In genomic region chr1:51330331-51331201, GRCh38 we compare ENCODE assay signal across 8 cellular contexts. TPM values are rescaled to one million over a fixed set of nuclear protein-coding genes. Genes with fewer than 3 reads are reported as not detected.
A peak's percentile ranks its signal among the peaks of the same experiment; 100 is the strongest.
DNase-seq lines count a peak whose midpoint lies in the region; ATAC-seq, FAIRE-seq and TF ChIP-seq lines count a peak whose summit lies in the region.

TTC39A (minus strand) TSS chr1:51330562; CDS start chr1:51330477, 85 bp downstream.

- peaks cover 3% of the 10 kb centered on the region for H3K36me3 Mint-ChIP-seq in activated naive CD8-positive, alpha-beta T cell treated with anti-CD3 and anti-CD28 coated beads for 36 hours

- intact Hi-C loops in spleen (cut with DNase I; ENCODE audit: low total_unique reads) = no loop called here

- ATAC-seq in A549 (peak; percentile 14 to 36; a peak in 2 of 6 replicates), GM18909 (IDR thresholded peaks at IDR 0.05; ENCODE audit: poor library complexity, unreplicated experiment) (peak; percentile 39)

- H3K4me3 ChIP-seq in A549 (peak within 1 kb of the TSS; percentile 67), iPS-11a (ENCODE audit: low read depth, low read length) (peak within 1 kb of the TSS; percentile 43), spleen (peak within 1 kb of the TSS in 6 of 8 donors; percentile 16 to 69 (median 24))

- CTCF ChIA-PET in A549 (lab: Yijun Ruan, JAX) = interaction anchor here (0.7 kb wide), 1 partner anchor 34 kb away, joined by 3 read pairs; no protein-coding TSS in a partner anchor

- no peak for TF ChIP-seq EP300 in A549 (IDR thresholded peaks at IDR 0.05)

- no peak for FAIRE-seq in A549 (lab: Jason Lieb, UNC)

- H3K27me3 ChIP-seq in spleen (replicated peaks in 1 of 7) = peaks cover 0 to 49% (median 16%) of the 10 kb centered on the region in 7 donors

- H3K9me3 ChIP-seq in A549 (no peaks in the 10 kb centered on the region), spleen (no peaks in the 10 kb centered on the region)

- H3K36me3 ChIP-seq in spleen = no peaks in the 10 kb centered on the region

- no peak for TF ChIP-seq CTCF in A549 (IDR thresholded peaks at IDR 0.05)
- no peak for TF ChIP-seq CTCF in spleen (IDR thresholded peaks at IDR 0.05 in 8 of 11, conservative IDR thresholded peaks at IDR 0.05 in 3 of 11)

- TF ChIP-seq RAD21 in A549 (conservative IDR thresholded peaks at IDR 0.05 in 1 of 2, IDR thresholded peaks at IDR 0.05 in 1 of 2) = no peak

- POLR2A ChIA-PET in A549 (lab: Yijun Ruan, JAX) = no interaction called here

- no peaks in the 10 kb centered on the region for H3K9me3 Mint-ChIP-seq in activated naive CD8-positive, alpha-beta T cell treated with anti-CD3 and anti-CD28 coated beads for 36 hours

- 21% methylated on average over 13 of the region's 87 CpGs for WGBS in A549 (ENCODE audit: missing lambda C conversion rate)
- 3 to 9% (median 5%) methylated on average over 36 to 87 of the region's 87 CpGs for WGBS in spleen, 5 donors

- peak within 1 kb of the TSS; percentile 92 for H3K4me2 ChIP-seq in A549

- H3K4me1 ChIP-seq in A549 (peaks cover 13% of the 10 kb centered on the region), spleen (peaks cover 0 to 20% (median 8%) of the 10 kb centered on the region in 6 donors)

- peak within 1 kb of the TSS; percentile 74 for H3K4me3 Mint-ChIP-seq in activated naive CD8-positive, alpha-beta T cell treated with anti-CD3 and anti-CD28 coated beads for 36 hours

- TF ChIP-seq POLR2A in A549 (IDR thresholded peaks at IDR 0.05; ENCODE audit: low read length) = no peak
- no peak for TF ChIP-seq POLR2A in spleen (IDR thresholded peaks at IDR 0.05)

- peaks cover 34% of the 10 kb centered on the region for H3K27me3 Mint-ChIP-seq in activated naive CD8-positive, alpha-beta T cell treated with anti-CD3 and anti-CD28 coated beads for 36 hours

- H3K27ac Mint-ChIP-seq in activated naive CD8-positive, alpha-beta T cell treated with anti-CD3 and anti-CD28 coated beads for 36 hours = no peak within 1 kb of the TSS

- H3K27ac ChIP-seq in A549 = peak within 1 kb of the TSS; percentile 81 to 92
- H3K27ac ChIP-seq in spleen = no peak within 1 kb of the TSS

- peaks cover 12% of the 10 kb centered on the region for H3K4me1 Mint-ChIP-seq in activated naive CD8-positive, alpha-beta T cell treated with anti-CD3 and anti-CD28 coated beads for 36 hours

- DNase-seq in A549 (ENCODE audit: low read depth in 1 of 2, low spot score in 1 of 2) (no peak), spleen (no peak), OCI-M1 (lab: John Stamatoyannopoulos, UW) (no peak), NCI-H187 (lab: John Stamatoyannopoulos, UW) (no peak)
- DNase-seq in activated naive CD8-positive, alpha-beta T cell treated with anti-CD3 and anti-CD28 coated beads for 36 hours = no peak
- DNase-seq in effector CD4-positive, alpha-beta T cell = no peak

TF ChIP-seq in A549, 52 proteins besides CTCF, POLR2A, EP300 and RAD21:
- TF ChIP-seq PBX3 (IDR thresholded peaks at IDR 0.05) (no peak), NR3C1 (IDR thresholded peaks at IDR 0.05) (no peak), CBX2 (IDR thresholded peaks at IDR 0.05; ENCODE audit: borderline replicate concordance, low read depth) (no peak), RFX5 (IDR thresholded peaks at IDR 0.05) (no peak), TP53 (CRISPR knock-in tag; IDR thresholded peaks at IDR 0.05) (no peak), RCOR1 (IDR thresholded peaks at IDR 0.05; ENCODE audit: low read depth, low read length) (no peak), BHLHE40 (IDR thresholded peaks at IDR 0.05; ENCODE audit: low read depth, low read length) (no peak), KDM1A (IDR thresholded peaks at IDR 0.05; ENCODE audit: low read depth) (no peak), ATOH8 (CRISPR knock-in tag; IDR thresholded peaks at IDR 0.05; ENCODE audit: low read depth) (no peak), FOXS1 (CRISPR knock-in tag; IDR thresholded peaks at IDR 0.05) (no peak), JUNB (IDR thresholded peaks at IDR 0.05) (no peak), MYC (IDR thresholded peaks at IDR 0.05; ENCODE audit: borderline replicate concordance, low read length) (no peak), CEBPB (IDR thresholded peaks at IDR 0.05) (no peak), RARB (CRISPR knock-in tag; IDR thresholded peaks at IDR 0.05) (no peak)

RNA-seq across cellular contexts. Expression of gene TTC39A, which starts in this region (rescaled TPM):
- 6.2 TPM in 2 replicates for polyA plus RNA-seq in A549 (2011; rRNA removed)
- 1.6 and 2.0 TPM in 2 replicates for polyA plus RNA-seq in A549 (2012; cell fraction: cytosol; rRNA removed)
- 1.4 and 1.7 TPM in 2 replicates for polyA plus RNA-seq in A549 (2012; cell fraction: nucleus; rRNA removed)
- polyA plus RNA-seq in A549 (2017; fragmentation: RNase III; extraction: RNeasy Plus Mini Kit Qiagen cat#74134 plus additional on column Dnase treatment) = 1.4 to 2.0 TPM (median 1.7 TPM) in 3 replicates
- 9.5 and 11.5 TPM in 2 replicates for polyA minus RNA-seq in A549 (2011; rRNA and poly(A)+ RNA removed)
- total RNA-seq in activated naive CD8-positive, alpha-beta T cell treated with anti-CD3 and anti-CD28 coated beads for 36 hours = not detected
- total RNA-seq in spleen = 1 to 10 TPM in 2 of 7 donors, under 1 TPM in 4, not detected in 1; 0.24 to 2.4 (median 0.57) TPM
- polyA plus RNA-seq in spleen = 1 to 10 TPM in 1 of 3 donors, under 1 TPM in 2; 0.43 to 1.2 (median 0.70) TPM

Comparison
In these comparisons a context has a peak if more than half of its experiments do, and no peak if none do; other contexts are left out.
1. H3K27ac ChIP-seq: peak in A549 (2 of 2); none in spleen (0 of 8).
2. Peak in every context shown above with its lines, with median percentiles within 50 percentile points of each other: H3K4me3 ChIP-seq.